ENCODE assay signal across 17 cellular contexts in genomic region chr7:134752006-134752760, GRCh38. TPM values are rescaled to one million over a fixed set of nuclear protein-coding genes. Genes with fewer than 3 reads are reported as not detected.
DNase-seq lines count a peak whose midpoint lies in the region; ATAC-seq, FAIRE-seq and TF ChIP-seq lines count a peak whose summit lies in the region.
"Had no signal": no experiment of that assay in that cellular context is flagged by ENCODE, and none has a peak within 500 bp of the region (broad histone marks: within the 10 kb centered on the region; RNA-seq: fewer than 3 reads in every experiment).

No MANE protein-coding gene starts in this region.

- no peak overlapping the region for H3K4me3 Mint-ChIP-seq in endodermal cell
- H3K4me3 Mint-ChIP-seq: activated CD8-positive, alpha-beta T cell treated with anti-CD3 and anti-CD28 coated beads for 36 hours; CD4-positive, CD25-positive, alpha-beta regulatory T cell had no signal

- no peaks in the 10 kb centered on the region for H3K9me2 ChIP-seq in MM.1S (replicated peaks; ENCODE audit: insufficient read depth, low read length)

- no peaks in the 10 kb centered on the region for H4K20me1 ChIP-seq in osteoblast (ENCODE audit: insufficient read depth, low read length)
- H4K20me1 ChIP-seq in MM.1S (ENCODE audit: insufficient read depth, low read length) = no peaks in the 10 kb centered on the region

- no peaks in the 10 kb centered on the region for H3K36me3 Mint-ChIP-seq in endodermal cell (ENCODE audit: low read depth)
- H3K36me3 Mint-ChIP-seq: CD4-positive, CD25-positive, alpha-beta regulatory T cell had no signal

- no peak overlapping the region for H3K27ac Mint-ChIP-seq in endodermal cell
- H3K27ac Mint-ChIP-seq: activated CD8-positive, alpha-beta T cell treated with anti-CD3 and anti-CD28 coated beads for 36 hours; CD4-positive, CD25-positive, alpha-beta regulatory T cell had no signal

- no peaks in the 10 kb centered on the region for H3K9me3 Mint-ChIP-seq in endodermal cell
- H3K9me3 Mint-ChIP-seq: activated CD8-positive, alpha-beta T cell treated with anti-CD3 and anti-CD28 coated beads for 36 hours; CD4-positive, CD25-positive, alpha-beta regulatory T cell had no signal

- intact Hi-C loops in body of pancreas (cut with DNase I) = loop anchor here (5.0 kb wide), 1 partner anchor 200 kb away; no protein-coding TSS in a partner anchor

- H3K9me3 ChIP-seq in osteoblast (ENCODE audit: low read depth, low read length) (no peaks in the 10 kb centered on the region), body of pancreas (no peaks in the 10 kb centered on the region), endodermal cell (ENCODE audit: control insufficient read depth, low read length) (no peaks in the 10 kb centered on the region), MM.1S (replicated peaks; ENCODE audit: insufficient read depth, low read length) (no peaks in the 10 kb centered on the region)
- H3K9me3 ChIP-seq: neutrophil had no signal

- TF ChIP-seq CTCF in osteoblast (IDR thresholded peaks at IDR 0.05; ENCODE audit: extremely low read depth, low read depth, low read length) (no peak), body of pancreas (IDR thresholded peaks at IDR 0.05) (no peak), endodermal cell (conservative IDR thresholded peaks at IDR 0.05) (no peak), MM.1S (IDR thresholded peaks at IDR 0.05; ENCODE audit: low read length) (no peak)

- H3F3A ChIP-seq in MM.1S (ENCODE audit: insufficient read depth, low read length) = no peaks in the 10 kb centered on the region

- no peaks in the 10 kb centered on the region for H3K36me3 ChIP-seq in osteoblast (ENCODE audit: insufficient read depth, low read length)
- H3K36me3 ChIP-seq in body of pancreas (replicated peaks in 1 of 2; ENCODE audit: insufficient read depth in 1 of 2, low read depth in 2 of 2) = no peaks in the 10 kb centered on the region
- no peaks in the 10 kb centered on the region for H3K36me3 ChIP-seq in endodermal cell (ENCODE audit: control insufficient read depth, insufficient read depth, low read length)
- no peaks in the 10 kb centered on the region for H3K36me3 ChIP-seq in MM.1S (replicated peaks; ENCODE audit: insufficient read depth, low read length)
- H3K36me3 ChIP-seq: cardiac muscle cell, neutrophil had no signal

- H2AFZ ChIP-seq in osteoblast (ENCODE audit: low read length) (no peak overlapping the region), MM.1S (ENCODE audit: low read length) (no peak overlapping the region)

- H3K4me1 ChIP-seq in osteoblast (ENCODE audit: insufficient read depth, low read length) (peaks cover 5% of the 10 kb centered on the region), body of pancreas (no peaks in the 10 kb centered on the region), endodermal cell (ENCODE audit: control insufficient read depth, insufficient read depth, low read length) (no peaks in the 10 kb centered on the region), MM.1S (ENCODE audit: low read length) (no peaks in the 10 kb centered on the region)

- no peak overlapping the region for H3K4me3 ChIP-seq in osteoblast (ENCODE audit: insufficient read depth, low read length)
- H3K4me3 ChIP-seq in body of pancreas = no peak overlapping the region
- no peak overlapping the region for H3K4me3 ChIP-seq in endodermal cell (ENCODE audit: low read length)
- no peak overlapping the region for H3K4me3 ChIP-seq in MM.1S (ENCODE audit: low read length)
- H3K4me3 ChIP-seq: cardiac muscle cell had no signal

- H3K27me3 Mint-ChIP-seq in endodermal cell (ENCODE audit: insufficient read depth) = peaks cover 2% of the 10 kb centered on the region
- H3K27me3 Mint-ChIP-seq: activated CD8-positive, alpha-beta T cell treated with anti-CD3 and anti-CD28 coated beads for 36 hours had no signal

- H3K9ac ChIP-seq in endodermal cell (ENCODE audit: extremely low read depth, low read length, poor library complexity, severe bottlenecking) (no peak overlapping the region), MM.1S (ENCODE audit: low read length) (no peak overlapping the region)

- H3K79me2 ChIP-seq in osteoblast (ENCODE audit: insufficient read depth, low read length) (no peaks in the 10 kb centered on the region), MM.1S (ENCODE audit: low read length) (no peaks in the 10 kb centered on the region)

- WGBS in body of pancreas, 2 donors = 64 to 67% methylated on average over 6 of the region's 6 CpGs
- WGBS in endodermal cell (ENCODE audit: insufficient coverage in 1 of 2, insufficient read length in 1 of 2), 2 experiments = 90 to 93% methylated on average over 5 to 6 of the region's 6 CpGs

- FAIRE-seq in H54 (lab: Jason Lieb, UNC) = no peak

- TF ChIP-seq POLR2A in H54 (IDR thresholded peaks at IDR 0.05; ENCODE audit: low read depth, low read length) (no peak), body of pancreas (IDR thresholded peaks at IDR 0.05) (no peak)

- H3K27ac ChIP-seq in osteoblast (ENCODE audit: low read depth, low read length) (no peak overlapping the region), body of pancreas (no peak overlapping the region), endodermal cell (ENCODE audit: low read depth, low read length) (no peak overlapping the region), MM.1S (ENCODE audit: low read length) (no peak overlapping the region)
- H3K27ac ChIP-seq: cardiac muscle cell, neutrophil had no signal

- ATAC-seq in body of pancreas = no peak
- ATAC-seq: activated CD8-positive, alpha-beta T cell treated with anti-CD3 and anti-CD28 coated beads for 36 hours had no signal

- no peaks in the 10 kb centered on the region for H3K4me1 Mint-ChIP-seq in endodermal cell
- H3K4me1 Mint-ChIP-seq: CD4-positive, CD25-positive, alpha-beta regulatory T cell had no signal

- H3K4me2 ChIP-seq in osteoblast (ENCODE audit: insufficient read depth, low read length) = peak overlapping the region; percentile 42
- no peak overlapping the region for H3K4me2 ChIP-seq in MM.1S (ENCODE audit: low read depth, low read length)

- DNase-seq in H54 (ENCODE audit: insufficient read length, low spot score) = peak; percentile 20
- DNase-seq in RKO (ENCODE audit: low spot score) = peak; percentile 43
- DNase-seq in dermis blood vessel endothelial cell = peak; percentile 56
- DNase-seq in osteoblast (ENCODE audit: insufficient read length, low spot score, missing footprints) = peak; percentile 81
- DNase-seq in body of pancreas = no peak
- DNase-seq in endodermal cell = no peak
- no peak for DNase-seq in cortex of kidney (lab: John Stamatoyannopoulos, UW)
- DNase-seq in MM.1S = no peak
- DNase-seq: activated CD8-positive, alpha-beta T cell treated with anti-CD3 and anti-CD28 coated beads for 36 hours; activated effector memory CD4-positive, alpha-beta T cell treated with Interleukin-2 at 50 U/mL for 16 hours; CD4-positive, CD25-positive, alpha-beta regulatory T cell; GF-D8; NCI-H1105 treated with DMSO at 0.1 percent for 48 hours; NCI-H510A; RPMI8226 had no signal

- H3K27me3 ChIP-seq in osteoblast (ENCODE audit: insufficient read depth, low read length) = no peaks in the 10 kb centered on the region
- H3K27me3 ChIP-seq in body of pancreas = no peaks in the 10 kb centered on the region
- H3K27me3 ChIP-seq in endodermal cell (ENCODE audit: control insufficient read depth, insufficient read depth, low read length, poor library complexity, severe bottlenecking) = peaks cover 15% of the 10 kb centered on the region
- no peaks in the 10 kb centered on the region for H3K27me3 ChIP-seq in MM.1S (replicated peaks; ENCODE audit: insufficient read depth, low read length)
- H3K27me3 ChIP-seq: cardiac muscle cell had no signal

RNA-seq across cellular contexts. Expression of gene CALD1, which starts 27.3 kb away (rescaled TPM):
- total RNA-seq in dermis blood vessel endothelial cell = 228 and 258 TPM in 2 replicates
- 1,075 and 1,123 TPM in 2 replicates for total RNA-seq in osteoblast
- total RNA-seq in body of pancreas = 10 to 100 TPM; 57.0 to 72.6 TPM
- total RNA-seq in endodermal cell = 100 to 1,000 TPM; 111 to 132 TPM
- 142 TPM for polyA plus RNA-seq in endodermal cell (2013, experiment 1 of 2)
- polyA plus RNA-seq in endodermal cell (2013, experiment 2 of 2) = 153 TPM

Comparison
In these comparisons a context has a peak if more than half of its experiments do, and no peak if none do; other contexts are left out.
1. DNase-seq: peak in H54 (single experiment), RKO (single experiment), dermis blood vessel endothelial cell (single experiment) and osteoblast (single experiment); none in body of pancreas (0 of 4), endodermal cell (single experiment), cortex of kidney (single experiment) and MM.1S (single experiment).